ENCODE assay signal across 8 cellular contexts in genomic region chr1:75725861-75726361, GRCh38. TPM values are rescaled to one million over a fixed set of nuclear protein-coding genes. Genes with fewer than 3 reads are reported as not detected.
DNase-seq lines count a peak whose midpoint lies in the region; ATAC-seq, FAIRE-seq and TF ChIP-seq lines count a peak whose summit lies in the region.

No MANE protein-coding gene starts in this region.

- peak overlapping the region; percentile 98 for H3K4me3 Mint-ChIP-seq in osteocyte (ENCODE audit: unreplicated experiment)

- H3K4me3 ChIP-seq in GM12864 (ENCODE audit: low read depth, low read length) = peak overlapping the region; percentile 74
- H3K4me3 ChIP-seq in effector memory CD4-positive, alpha-beta T cell (ENCODE audit: insufficient read depth, low read depth, low read length, poor library complexity, severe bottlenecking) = peak overlapping the region; percentile 23

- no peak overlapping the region for H3K27ac ChIP-seq in effector memory CD4-positive, alpha-beta T cell (ENCODE audit: insufficient read depth, low read length, poor library complexity, severe bottlenecking)

- no peak for ATAC-seq in GM19467 (IDR thresholded peaks at IDR 0.05; ENCODE audit: unreplicated experiment)

- H3K27me3 Mint-ChIP-seq in osteocyte (ENCODE audit: unreplicated experiment) = no peaks in the 10 kb centered on the region

- TF ChIP-seq CTCF in GM12864 (IDR thresholded peaks at IDR 0.05; ENCODE audit: low read depth, low read length, missing control alignments) (no peak), osteocyte (IDR thresholded peaks at IDR 0.05) (no peak)

- no peaks in the 10 kb centered on the region for H3K9me3 Mint-ChIP-seq in osteocyte (ENCODE audit: unreplicated experiment)

- H3K36me3 Mint-ChIP-seq in osteocyte (ENCODE audit: unreplicated experiment) = peaks cover 3% of the 10 kb centered on the region

- H3K36me3 ChIP-seq in effector memory CD4-positive, alpha-beta T cell (ENCODE audit: control insufficient read depth, insufficient read depth, low read length) = no peaks in the 10 kb centered on the region

- FAIRE-seq in RCC 7860 (lab: Jason Lieb, UNC) (no peak), HTR-8/SVneo (lab: Jason Lieb, UNC) (no peak)

- no peaks in the 10 kb centered on the region for H3K27me3 ChIP-seq in effector memory CD4-positive, alpha-beta T cell (replicated peaks; ENCODE audit: control insufficient read depth, insufficient read depth, low read length, poor library complexity, severe bottlenecking)

- H3K27ac Mint-ChIP-seq in osteocyte (ENCODE audit: unreplicated experiment) = peak overlapping the region; percentile 24

- no peaks in the 10 kb centered on the region for H3K9me3 ChIP-seq in effector memory CD4-positive, alpha-beta T cell (ENCODE audit: control insufficient read depth, low read length)

- peaks cover 35% of the 10 kb centered on the region for H3K4me1 Mint-ChIP-seq in osteocyte (ENCODE audit: unreplicated experiment)

- peaks cover 16% of the 10 kb centered on the region for H3K4me1 ChIP-seq in effector memory CD4-positive, alpha-beta T cell (ENCODE audit: control insufficient read depth, insufficient read depth, low read length, poor library complexity, severe bottlenecking)

- DNase-seq in GM12864 (ENCODE audit: low read depth) (no peak), NCI-H526 (lab: John Stamatoyannopoulos, UW) (peak; percentile 16 to 56), osteocyte (ENCODE audit: extremely low spot score, unreplicated experiment) (no peak), RCC 7860 (ENCODE audit: low spot score) (no peak), HTR-8/SVneo (ENCODE audit: insufficient read length, low spot score) (no peak), NCI-H1105 treated with DMSO at 0.1 percent for 48 hours (lab: John Stamatoyannopoulos, UW) (no peak)
- no peak for DNase-seq in effector memory CD4-positive, alpha-beta T cell

RNA-seq across cellular contexts. Expression of gene ACADM, which starts 1.4 kb away (rescaled TPM):
- total RNA-seq in osteocyte = 36.2 and 37.1 TPM in 2 replicates

Comparison
In these comparisons a context has a peak if more than half of its experiments do, and no peak if none do; other contexts are left out.
1. DNase-seq: peak in NCI-H526 (2 of 2); none in GM12864 (single experiment), effector memory CD4-positive, alpha-beta T cell (0 of 3), osteocyte (single experiment), RCC 7860 (single experiment), HTR-8/SVneo (single experiment) and NCI-H1105 treated with DMSO at 0.1 percent for 48 hours (single experiment).